In the genomic region with DNA sequence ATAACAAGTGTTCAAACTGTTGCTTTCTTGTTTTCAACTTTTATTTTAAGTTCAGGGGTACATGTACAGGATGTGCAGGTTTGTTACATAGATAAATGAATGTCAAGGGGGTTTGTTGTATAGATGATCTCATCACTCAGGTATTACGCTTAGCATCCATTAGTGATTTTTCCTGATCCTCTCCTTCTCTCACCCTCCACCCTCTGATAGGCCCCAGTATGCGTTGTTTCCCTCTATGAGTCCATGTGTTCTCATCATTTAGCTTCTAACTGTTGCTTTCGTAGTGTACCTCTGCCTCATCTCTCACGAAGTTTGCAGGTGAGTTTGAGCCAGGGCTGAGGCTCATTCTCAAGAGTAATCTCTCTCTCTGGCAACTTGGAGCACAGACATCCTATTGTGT, we compare ENCODE assay signal across 17 cellular contexts. TPM values are rescaled to one million over a fixed set of nuclear protein-coding genes. Genes with fewer than 3 reads are reported as not detected.
"Had no signal": no experiment of that assay in that cellular context is flagged by ENCODE, and none has a peak within 500 bp of the region (broad histone marks: within the 10 kb centered on the region; RNA-seq: fewer than 3 reads in every experiment).

No MANE protein-coding gene starts in this region.

- H3K4me1 Mint-ChIP-seq: activated naive CD8-positive, alpha-beta T cell treated with anti-CD3 and anti-CD28 coated beads for 36 hours; nephron had no signal

- H3K4me3 ChIP-seq: lung, spleen had no signal

- H3K4me3 Mint-ChIP-seq: activated CD4-positive, alpha-beta memory T cell treated with anti-CD3 and anti-CD28 coated beads for 36 hours; activated naive CD8-positive, alpha-beta T cell treated with anti-CD3 and anti-CD28 coated beads for 36 hours; activated T-cell treated with anti-CD3 and anti-CD28 coated beads, Interleukin-2, amount 50 U/mL, for 4 hours; nephron; type B pancreatic cell had no signal

- H3K27ac Mint-ChIP-seq: activated CD4-positive, alpha-beta memory T cell treated with anti-CD3 and anti-CD28 coated beads for 36 hours; activated naive CD8-positive, alpha-beta T cell treated with anti-CD3 and anti-CD28 coated beads for 36 hours; nephron; type B pancreatic cell had no signal

- H3K4me1 ChIP-seq: spleen had no signal

- DNase-seq: activated CD4-positive, alpha-beta memory T cell treated with anti-CD3 and anti-CD28 coated beads for 36 hours; activated gamma-delta T cell treated with Interleukin-2 at 50 U/mL for 16 hours; activated naive CD8-positive, alpha-beta T cell treated with anti-CD3 and anti-CD28 coated beads for 36 hours; activated T-cell treated with anti-CD3 and anti-CD28 coated beads, Interleukin-2, amount 50 U/mL, for 4 hours; anterior cingulate cortex; hypothalamus; left colon; spleen; stimulated activated CD4-positive, alpha-beta T cell treated with anti-CD3 and anti-CD28 coated beads, Interleukin-1b, Interleukin-23, amount 100 ng/mL, for 48 hours; stimulated activated naive CD4-positive, alpha-beta T cell had no signal

- ATAC-seq: activated T-cell treated with anti-CD3 and anti-CD28 coated beads, Interleukin-2, amount 50 U/mL, for 4 hours; left colon; sciatic nerve had no signal

- H3K36me3 Mint-ChIP-seq: activated CD4-positive, alpha-beta memory T cell treated with anti-CD3 and anti-CD28 coated beads for 36 hours; activated naive CD8-positive, alpha-beta T cell treated with anti-CD3 and anti-CD28 coated beads for 36 hours; type B pancreatic cell had no signal

- H3K27ac ChIP-seq: spleen had no signal

- H3K36me3 ChIP-seq: spleen had no signal

- H3K27me3 ChIP-seq: spleen had no signal

- H3K27me3 Mint-ChIP-seq: activated CD4-positive, alpha-beta memory T cell treated with anti-CD3 and anti-CD28 coated beads for 36 hours; type B pancreatic cell had no signal

- H3K9me3 Mint-ChIP-seq: activated CD4-positive, alpha-beta memory T cell treated with anti-CD3 and anti-CD28 coated beads for 36 hours; activated naive CD8-positive, alpha-beta T cell treated with anti-CD3 and anti-CD28 coated beads for 36 hours; activated T-cell treated with anti-CD3 and anti-CD28 coated beads, Interleukin-2, amount 50 U/mL, for 4 hours; nephron; type B pancreatic cell had no signal

RNA-seq across cellular contexts. Expression of gene HBE1, which starts 4.6 kb away (rescaled TPM):
- total RNA-seq: activated CD4-positive, alpha-beta memory T cell treated with anti-CD3 and anti-CD28 coated beads for 36 hours; activated naive CD8-positive, alpha-beta T cell treated with anti-CD3 and anti-CD28 coated beads for 36 hours; bronchial epithelial cell; left colon; osteocyte; pulmonary artery endothelial cell; sciatic nerve had no signal
- polyA plus RNA-seq: lung had no signal

RNA-seq across cellular contexts. Expression of gene HBG2, which starts 19.8 kb away (rescaled TPM):
- total RNA-seq: activated CD4-positive, alpha-beta memory T cell treated with anti-CD3 and anti-CD28 coated beads for 36 hours; activated naive CD8-positive, alpha-beta T cell treated with anti-CD3 and anti-CD28 coated beads for 36 hours; bronchial epithelial cell; left colon; osteocyte; pulmonary artery endothelial cell had no signal

RNA-seq across cellular contexts. Expression of gene HBG1, which starts 24.7 kb away (rescaled TPM):
- total RNA-seq: activated CD4-positive, alpha-beta memory T cell treated with anti-CD3 and anti-CD28 coated beads for 36 hours; activated naive CD8-positive, alpha-beta T cell treated with anti-CD3 and anti-CD28 coated beads for 36 hours; bronchial epithelial cell; left colon; osteocyte; pulmonary artery endothelial cell had no signal

RNA-seq across cellular contexts. Expression of gene OR51B4, which starts 27.4 kb away (rescaled TPM):
- total RNA-seq: activated CD4-positive, alpha-beta memory T cell treated with anti-CD3 and anti-CD28 coated beads for 36 hours; activated naive CD8-positive, alpha-beta T cell treated with anti-CD3 and anti-CD28 coated beads for 36 hours; activated T-cell treated with anti-CD3 and anti-CD28 coated beads, Interleukin-2, amount 50 U/mL, for 4 hours; bronchial epithelial cell; left colon; osteocyte; pulmonary artery endothelial cell; spleen had no signal
- polyA plus RNA-seq: lung, spleen had no signal

RNA-seq across cellular contexts. Expression of gene HBD, which starts 40.1 kb away (rescaled TPM):
- total RNA-seq: activated CD4-positive, alpha-beta memory T cell treated with anti-CD3 and anti-CD28 coated beads for 36 hours; activated naive CD8-positive, alpha-beta T cell treated with anti-CD3 and anti-CD28 coated beads for 36 hours; bronchial epithelial cell; left colon; osteocyte; pulmonary artery endothelial cell had no signal
